In genomic region chr6:35495258-35496035, GRCh38 we compare ENCODE assay signal across 9 cellular contexts. TPM values are rescaled to one million over a fixed set of nuclear protein-coding genes. Genes with fewer than 3 reads are reported as not detected.
A peak's percentile ranks its signal among the peaks of the same experiment; 100 is the strongest.
DNase-seq lines count a peak whose midpoint lies in the region; ATAC-seq, FAIRE-seq and TF ChIP-seq lines count a peak whose summit lies in the region.
"Had no signal": no experiment of that assay in that cellular context is flagged by ENCODE, and none has a peak within 500 bp of the region (broad histone marks: within the 10 kb centered on the region; RNA-seq: fewer than 3 reads in every experiment).

No MANE protein-coding gene starts in this region.

- ATAC-seq in K562 (no peak), thoracic aorta (ENCODE audit: insufficient number of reproducible peaks, low FRiP score, low read depth) (no peak), GM21825 (IDR thresholded peaks at IDR 0.05; ENCODE audit: unreplicated experiment) (no peak), GM21576 (IDR thresholded peaks at IDR 0.05; ENCODE audit: unreplicated experiment) (no peak)

- H3K9me3 ChIP-seq in K562 (replicated peaks; ENCODE audit: control insufficient read depth, insufficient read depth, low read depth, low read length) (no peaks in the 10 kb centered on the region), thoracic aorta (no peaks in the 10 kb centered on the region)

- peak overlapping the region; percentile 74 for H3K4me2 ChIP-seq in K562 (ENCODE audit: insufficient read depth, low read length)

- intact Hi-C loops in K562 (cut with micrococcal nuclease) (no loop called here), lower leg skin (cut with DNase I; ENCODE audit: low total_unique reads) (no loop called here)

- TF ChIP-seq POLR2A in K562 (conservative IDR thresholded peaks at IDR 0.05), result no peak
- TF ChIP-seq POLR2A in lower leg skin (IDR thresholded peaks at IDR 0.05), result no peak

- FAIRE-seq in K562 (lab: Jason Lieb, UNC), result no peak

- H3K79me2 ChIP-seq in K562 (ENCODE audit: control insufficient read depth, insufficient read depth, low read length), result peaks cover 37% of the 10 kb centered on the region

- H3K27ac ChIP-seq in K562 (ENCODE audit: extremely low read depth, low read depth, low read length) (no peak overlapping the region), thoracic aorta (peak overlapping the region; percentile 98 to 99)

- H3K27ac Mint-ChIP-seq in T-helper 2 cell treated with Interferon-gamma antibody and Interleukin-4, amounts not matched to agents 5 μg/mL and 100 μg/mL, for 36 hours, result no peak overlapping the region

- no peaks in the 10 kb centered on the region for H3K36me3 Mint-ChIP-seq in T-helper 2 cell treated with Interferon-gamma antibody and Interleukin-4, amounts not matched to agents 5 μg/mL and 100 μg/mL, for 36 hours (ENCODE audit: low read depth)

- 78% methylated on average over 8 of the region's 9 CpGs for WGBS in K562 (ENCODE audit: insufficient coverage, low coverage, missing lambda C conversion rate)
- 36 to 46% methylated on average over 9 of the region's 9 CpGs for WGBS in lower leg skin, 2 donors

- H3K27me3 Mint-ChIP-seq in T-helper 2 cell treated with Interferon-gamma antibody and Interleukin-4, amounts not matched to agents 5 μg/mL and 100 μg/mL, for 36 hours (ENCODE audit: low read depth), result peaks cover 40% of the 10 kb centered on the region

- H3K9me1 ChIP-seq in K562 (ENCODE audit: control insufficient read depth, insufficient read depth, low read length), result peaks cover 3% of the 10 kb centered on the region

- TF ChIP-seq RAD21 in K562 (CRISPR knock-in tag; conservative IDR thresholded peaks at IDR 0.05 in 1 of 2, IDR thresholded peaks at IDR 0.05 in 1 of 2), result no peak

- peaks cover 24% of the 10 kb centered on the region; the same call in 1 of the 2 replicates for H4K20me1 ChIP-seq in K562 (replicated peaks; ENCODE audit: control insufficient read depth, insufficient read depth, low read length)

- BruUV-seq in K562 (replicated peaks; lab: Mats Ljungman, UMichigan), result TSS peak; percentile 41

- H3K27me3 ChIP-seq in K562 (ENCODE audit: control insufficient read depth in 2 of 2, insufficient read depth in 2 of 2, low read length in 2 of 2), result no peaks in the 10 kb centered on the region
- no peaks in the 10 kb centered on the region for H3K27me3 ChIP-seq in thoracic aorta (replicated peaks; ENCODE audit: insufficient read depth)

- no peak for DNase-seq in T-helper 2 cell treated with Interferon-gamma antibody and Interleukin-4, amounts not matched to agents 5 μg/mL and 100 μg/mL, for 36 hours (ENCODE audit: low spot score)
- DNase-seq in T-helper 2 cell (no peak), K562 (ENCODE audit: extremely low read depth in 1 of 4, low spot score in 3 of 4) (no peak), lower leg skin (ENCODE audit: low spot score in 2 of 2) (no peak), thoracic aorta (ENCODE audit: low spot score) (no peak)
- DNase-seq in stimulated activated CD4-positive, alpha-beta T cell treated with anti-CD3 and anti-CD28 coated beads, Interleukin-12 subunit alpha, Interleukin-12 subunit beta, amount 100 ng/mL, for 4 hours, result no peak

- peak overlapping the region; percentile 71 for H3K4me3 Mint-ChIP-seq in T-helper 2 cell treated with Interferon-gamma antibody and Interleukin-4, amounts not matched to agents 5 μg/mL and 100 μg/mL, for 36 hours

- H3K9me3 Mint-ChIP-seq in T-helper 2 cell treated with Interferon-gamma antibody and Interleukin-4, amounts not matched to agents 5 μg/mL and 100 μg/mL, for 36 hours, result no peaks in the 10 kb centered on the region

- in situ Hi-C loops in K562 (cut with MboI), result no loop called here

- POLR2A ChIA-PET in K562 (lab: Yijun Ruan, JAX), result interaction anchor here (0.7 to 3.5 kb wide), 6 partner anchors 13 to 208 kb away, joined by 3 to 50 read pairs (median 4); partner anchors contain the start of gene RPL10A

- CTCF ChIA-PET in K562 (lab: Yijun Ruan, JAX; ENCODE audit: low intra/inter-chr PET ratio), result interaction anchor here (0.6 kb wide), 1 partner anchor 154 kb away, joined by 3 read pairs; no protein-coding TSS in a partner anchor

- H3K4me1 ChIP-seq in K562 (replicated peaks in 1 of 2; ENCODE audit: control insufficient read depth in 2 of 2, insufficient read depth in 2 of 2, low read length in 2 of 2) (peaks cover 43 to 65% of the 10 kb centered on the region in 2 experiments), thoracic aorta (ENCODE audit: control insufficient read depth in 1 of 2, low read depth in 2 of 2) (peaks cover 38 to 63% of the 10 kb centered on the region in 2 donors)

- H2AFZ ChIP-seq in K562 (ENCODE audit: low read depth, low read length), result no peak overlapping the region

- TF ChIP-seq CTCF in K562 (IDR thresholded peaks at IDR 0.05 in 2 of 3, conservative IDR thresholded peaks at IDR 0.05 in 1 of 3; ENCODE audit: insufficient read depth in 2 of 3, low read depth in 1 of 3, low read length in 3 of 3) (no peak), lower leg skin (IDR thresholded peaks at IDR 0.05) (no peak), thoracic aorta (IDR thresholded peaks at IDR 0.05) (no peak)

- H3K4me1 Mint-ChIP-seq in T-helper 2 cell treated with Interferon-gamma antibody and Interleukin-4, amounts not matched to agents 5 μg/mL and 100 μg/mL, for 36 hours (ENCODE audit: low read depth), result peaks cover 5% of the 10 kb centered on the region

- H3K9ac ChIP-seq in K562 (ENCODE audit: insufficient read depth in 1 of 2, low read depth in 2 of 2, low read length in 2 of 2), result peak overlapping the region; percentile 70 to 91

- peak overlapping the region; percentile 69 for H3K4me3 ChIP-seq in K562
- H3K4me3 ChIP-seq in lower leg skin (ENCODE audit: low read depth, poor library complexity, severe bottlenecking), result peak overlapping the region; percentile 78
- peak overlapping the region; percentile 95 for H3K4me3 ChIP-seq in thoracic aorta

- no peak for TF ChIP-seq EP300 in K562 (IDR thresholded peaks at IDR 0.05; ENCODE audit: low read length)

- H3K36me3 ChIP-seq in K562 (ENCODE audit: control insufficient read depth, insufficient read depth, low read length) (no peaks in the 10 kb centered on the region), thoracic aorta (no peaks in the 10 kb centered on the region)

RNA-seq across cellular contexts. Expression of gene TEAD3, which starts 1.4 kb away (rescaled TPM):
- 5.1 and 14.6 TPM in 2 replicates for total RNA-seq in K562 (2011; cell fraction: chromatin; rRNA removed; ENCODE audit: low replicate concordance)
- 7.1 and 9.2 TPM in 2 replicates for total RNA-seq in K562 (2011; cell fraction: nucleolus; rRNA removed)
- 7.1 and 8.4 TPM in 2 replicates for total RNA-seq in K562 (2011; cell fraction: nucleoplasm; rRNA removed)
- total RNA-seq in K562 (2014; rRNA removed) (4.9 and 5.8 TPM in 2 replicates), K562 (2014; rRNA removed; fragmentation: Illumina TruSeq; extraction: Trizol) (2.4 and 3.1 TPM in 2 replicates), K562 (2015; rRNA removed; fragmentation: Illumina TruSeq; extraction: Trizol) (3.0 and 3.3 TPM in 2 replicates), K562 (2021) (12.6 and 13.2 TPM in 2 replicates), lower leg skin (10 to 100 TPM; 51.3 to 73.2 (median 56.8) TPM), thoracic aorta (10 to 100 TPM; 50.8 to 68.3 TPM)
- polyA plus RNA-seq in K562 (2011; rRNA removed) (3.3 and 7.0 TPM in 2 replicates), K562 (2014; fragmentation: Illumina TruSeq; extraction: Trizol) (11.1 and 13.6 TPM in 2 replicates), K562 (2014; fragmentation: Nextera tagmentation; extraction: Ambion mirVana) (under 1 TPM; 0.63 to 0.92 TPM), K562 (2014; rRNA removed) (6.7 and 8.2 TPM in 2 replicates)
- 5.2 and 5.3 TPM in 2 replicates for polyA plus RNA-seq in K562 (2011; cell fraction: cytosol; rRNA removed)
- 13.9 and 18.4 TPM in 2 replicates for polyA plus RNA-seq in K562 (2011; cell fraction: nucleus; rRNA removed)
- polyA plus RNA-seq in K562 (2012), result 7.7 and 10.0 TPM in 2 replicates
- polyA minus RNA-seq in K562 (2011; rRNA and poly(A)+ RNA removed), result 1.9 TPM in 2 replicates
- 1.7 and 4.2 TPM in 2 replicates for polyA minus RNA-seq in K562 (2011; cell fraction: cytosol; rRNA and poly(A)+ RNA removed)
- polyA minus RNA-seq in K562 (2011; cell fraction: nucleus; rRNA and poly(A)+ RNA removed), result 2.4 and 3.2 TPM in 2 replicates

RNA-seq across cellular contexts. Expression of gene TULP1, which starts 17.2 kb away (rescaled TPM):
- total RNA-seq in K562 (2011; cell fraction: chromatin; rRNA removed; ENCODE audit: low replicate concordance), result not detected in 2 replicates
- not detected in 2 replicates for total RNA-seq in K562 (2011; cell fraction: nucleolus; rRNA removed)
- not detected in 2 replicates for total RNA-seq in K562 (2011; cell fraction: nucleoplasm; rRNA removed)
- 0.16 TPM in 1 of 2 replicates, not detected in the other for total RNA-seq in K562 (2014; rRNA removed)
- total RNA-seq in K562 (2014; rRNA removed; fragmentation: Illumina TruSeq; extraction: Trizol), result not detected in 2 replicates
- total RNA-seq in K562 (2015; rRNA removed; fragmentation: Illumina TruSeq; extraction: Trizol), result not detected in 2 replicates
- 0.09 TPM in 2 replicates for total RNA-seq in K562 (2021)
- 0.05 TPM in 1 of 2 replicates, not detected in the other for polyA plus RNA-seq in K562 (2011; rRNA removed)
- polyA plus RNA-seq in K562 (2011; cell fraction: cytosol; rRNA removed), result 0.07 TPM in 1 of 2 replicates, not detected in the other
- polyA plus RNA-seq in K562 (2011; cell fraction: nucleus; rRNA removed), result 0.06 and 0.09 TPM in 2 replicates
- 0.06 and 0.17 TPM in 2 replicates for polyA plus RNA-seq in K562 (2012)
- polyA plus RNA-seq in K562 (2014; fragmentation: Illumina TruSeq; extraction: Trizol), result 0.10 TPM in 1 of 2 replicates, not detected in the other
- under 1 TPM in 1 of 2 experiments, not detected in 1; 0.06 TPM for polyA plus RNA-seq in K562 (2014; fragmentation: Nextera tagmentation; extraction: Ambion mirVana)
- 0.17 TPM in 1 of 2 replicates, not detected in the other for polyA plus RNA-seq in K562 (2014; rRNA removed)
- not detected in 2 replicates for polyA minus RNA-seq in K562 (2011; rRNA and poly(A)+ RNA removed)
- polyA minus RNA-seq in K562 (2011; cell fraction: cytosol; rRNA and poly(A)+ RNA removed), result not detected in 2 replicates
- 0.11 TPM in 1 of 2 replicates, not detected in the other for polyA minus RNA-seq in K562 (2011; cell fraction: nucleus; rRNA and poly(A)+ RNA removed)
- total RNA-seq in lower leg skin, result under 1 TPM in 2 of 4 donors, not detected in 2; 0.61 to 0.65 TPM
- not detected for total RNA-seq in thoracic aorta
- total RNA-seq: NCI-H460 had no signal

RNA-seq across cellular contexts. Expression of gene RPL10A, which starts 27.2 kb away (rescaled TPM):
- total RNA-seq in K562 (2011; cell fraction: chromatin; rRNA removed; ENCODE audit: low replicate concordance), result 362 and 601 TPM in 2 replicates
- 935 and 968 TPM in 2 replicates for total RNA-seq in K562 (2011; cell fraction: nucleolus; rRNA removed)
- total RNA-seq in K562 (2011; cell fraction: nucleoplasm; rRNA removed), result 800 and 1,320 TPM in 2 replicates
- total RNA-seq in K562 (2014; rRNA removed) (2,223 and 2,318 TPM in 2 replicates), K562 (2014; rRNA removed; fragmentation: Illumina TruSeq; extraction: Trizol) (1,978 and 2,020 TPM in 2 replicates), K562 (2015; rRNA removed; fragmentation: Illumina TruSeq; extraction: Trizol) (1,939 and 1,940 TPM in 2 replicates), K562 (2021) (1,856 and 1,978 TPM in 2 replicates), lower leg skin (1,000 to 10,000 TPM; 1,714 to 2,467 (median 2,118) TPM), thoracic aorta (100 to 1,000 TPM; 585 to 636 TPM)
- polyA plus RNA-seq in K562 (2011; rRNA removed) (3,124 and 3,130 TPM in 2 replicates), K562 (2014; fragmentation: Illumina TruSeq; extraction: Trizol) (2,585 and 3,193 TPM in 2 replicates), K562 (2014; fragmentation: Nextera tagmentation; extraction: Ambion mirVana) (1,000 to 10,000 TPM; 1,589 to 2,116 TPM), K562 (2014; rRNA removed) (2,844 and 3,237 TPM in 2 replicates)
- 2,866 and 3,308 TPM in 2 replicates for polyA plus RNA-seq in K562 (2011; cell fraction: cytosol; rRNA removed)
- 2,021 and 2,231 TPM in 2 replicates for polyA plus RNA-seq in K562 (2011; cell fraction: nucleus; rRNA removed)
- 2,102 and 3,298 TPM in 2 replicates for polyA plus RNA-seq in K562 (2012)
- polyA minus RNA-seq in K562 (2011; rRNA and poly(A)+ RNA removed), result 1,756 and 1,900 TPM in 2 replicates
- polyA minus RNA-seq in K562 (2011; cell fraction: cytosol; rRNA and poly(A)+ RNA removed), result 874 and 913 TPM in 2 replicates
- polyA minus RNA-seq in K562 (2011; cell fraction: nucleus; rRNA and poly(A)+ RNA removed), result 342 and 506 TPM in 2 replicates

RNA-seq across cellular contexts. Expression of gene FANCE, which starts 43.3 kb away (rescaled TPM):
- total RNA-seq in K562 (2011; cell fraction: chromatin; rRNA removed; ENCODE audit: low replicate concordance), result 16.1 and 26.5 TPM in 2 replicates
- total RNA-seq in K562 (2011; cell fraction: nucleolus; rRNA removed), result 19.5 and 21.1 TPM in 2 replicates
- 16.1 and 16.4 TPM in 2 replicates for total RNA-seq in K562 (2011; cell fraction: nucleoplasm; rRNA removed)
- total RNA-seq in K562 (2014; rRNA removed), result 26.7 and 30.2 TPM in 2 replicates
- total RNA-seq in K562 (2014; rRNA removed; fragmentation: Illumina TruSeq; extraction: Trizol), result 16.1 and 16.8 TPM in 2 replicates
- total RNA-seq in K562 (2015; rRNA removed; fragmentation: Illumina TruSeq; extraction: Trizol), result 14.5 and 14.8 TPM in 2 replicates
- total RNA-seq in K562 (2021), result 23.7 and 26.1 TPM in 2 replicates
- polyA plus RNA-seq in K562 (2011; rRNA removed), result 17.0 and 20.4 TPM in 2 replicates
- polyA plus RNA-seq in K562 (2011; cell fraction: cytosol; rRNA removed), result 19.3 and 22.3 TPM in 2 replicates
- polyA plus RNA-seq in K562 (2011; cell fraction: nucleus; rRNA removed), result 18.2 and 22.0 TPM in 2 replicates
- polyA plus RNA-seq in K562 (2012), result 13.1 and 18.0 TPM in 2 replicates
- polyA plus RNA-seq in K562 (2014; fragmentation: Illumina TruSeq; extraction: Trizol), result 17.3 and 18.3 TPM in 2 replicates
- 1 to 10 TPM; 5.7 to 5.9 TPM for polyA plus RNA-seq in K562 (2014; fragmentation: Nextera tagmentation; extraction: Ambion mirVana)
- polyA plus RNA-seq in K562 (2014; rRNA removed), result 17.2 and 20.4 TPM in 2 replicates
- 14.5 and 16.4 TPM in 2 replicates for polyA minus RNA-seq in K562 (2011; rRNA and poly(A)+ RNA removed)
- 12.4 and 15.0 TPM in 2 replicates for polyA minus RNA-seq in K562 (2011; cell fraction: cytosol; rRNA and poly(A)+ RNA removed)
- 4.8 and 6.6 TPM in 2 replicates for polyA minus RNA-seq in K562 (2011; cell fraction: nucleus; rRNA and poly(A)+ RNA removed)
- total RNA-seq in lower leg skin, result 10 to 100 TPM; 17.5 to 36.7 (median 34.2) TPM
- total RNA-seq in thoracic aorta, result 1 to 10 TPM; 3.1 to 6.2 TPM
